15 cellular contexts compared by ENCODE assay signal in the genomic region with DNA sequence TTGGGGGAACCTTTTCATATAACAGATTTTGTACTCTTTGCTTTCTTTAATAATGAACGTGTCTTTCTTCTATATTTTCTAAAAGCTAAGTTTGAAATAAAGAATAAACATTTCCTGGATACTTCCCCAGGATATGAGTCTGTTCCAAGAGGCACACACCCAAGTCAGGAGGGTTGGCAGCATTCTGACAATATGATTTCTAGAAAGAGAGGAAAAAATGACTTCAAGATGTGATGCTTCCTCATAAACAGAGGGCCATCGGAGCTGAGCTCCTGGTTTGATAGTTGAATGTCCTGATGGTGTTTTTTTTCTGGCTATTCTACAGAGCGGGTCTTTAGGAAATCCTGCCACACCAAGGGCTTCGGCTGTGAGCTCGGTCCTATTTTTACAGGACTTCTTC.
"Had no signal": no experiment of that assay in that cellular context is flagged by ENCODE, and none has a peak within 500 bp of the region (broad histone marks: within the 10 kb centered on the region; RNA-seq: fewer than 3 reads in every experiment).

No MANE protein-coding gene starts in this region.

- H3K4me3 ChIP-seq: adrenal gland, hepatocyte, lower lobe of right lung, pancreas had no signal

- FAIRE-seq: pancreas had no signal

- H3K27ac ChIP-seq: hepatocyte, lower lobe of right lung, pancreas had no signal

- H3K27me3 ChIP-seq: adrenal gland had no signal

- H3K4me2 ChIP-seq: hepatocyte had no signal

- H3K9me3 ChIP-seq: adrenal gland, lower lobe of right lung, pancreas had no signal

- H2AFZ ChIP-seq: hepatocyte had no signal

- H3K4me1 ChIP-seq: adrenal gland, pancreas had no signal

- DNase-seq: activated CD4-positive, alpha-beta T cell treated with anti-CD3 and anti-CD28 coated beads, Interleukin-2, amount 10 ng/mL, durations not matched to agents 24 days and 14 days; activated CD8-positive, alpha-beta memory T cell treated with anti-CD3 and anti-CD28 coated beads for 24 hours; activated naive CD4-positive, alpha-beta T cell treated with anti-CD3 and anti-CD28 coated beads, Interleukin-2, amount 10 ng/mL, durations not matched to agents 7 days and 5 days; activated T-cell treated with anti-CD3 and anti-CD28 coated beads for 4 hours; adrenal gland; erythroblast; foreskin melanocyte; kidney glomerular epithelial cell; lower lobe of right lung; midbrain; pancreas; retina; stimulated activated CD4-positive, alpha-beta T cell treated with anti-CD3 and anti-CD28 coated beads, Interleukin-2, amount 100 ng/mL, for 24 hours; stimulated activated naive B cell treated with anti-CD40 and anti-IgM and Interleukin-4, amounts not matched to agents 10 μg/mL and 1 μg/mL and 100 μg/mL, for 72 hours had no signal

- H3K36me3 ChIP-seq: adrenal gland, lower lobe of right lung, pancreas had no signal
